1 cellular context compared by ENCODE assay signal in genomic region chr5:177611446-177612214, GRCh38.
TF ChIP-seq lines count a peak whose summit lies in the region.

No MANE protein-coding gene starts in this region.

TF ChIP-seq in IMR-90, 13 proteins besides CTCF, POLR2A, EP300 and RAD21:
- TF ChIP-seq SMC3 (IDR thresholded peaks at IDR 0.05; ENCODE audit: low read depth, low read length) = no peak
- no peak for TF ChIP-seq MAZ (IDR thresholded peaks at IDR 0.05; ENCODE audit: borderline replicate concordance, low read depth, low read length)
- TF ChIP-seq ELK1 (IDR thresholded peaks at IDR 0.05; ENCODE audit: borderline replicate concordance, low read depth, low read length) = no peak
- no peak for TF ChIP-seq MXI1 (IDR thresholded peaks at IDR 0.05; ENCODE audit: borderline replicate concordance, low read depth, low read length)
- TF ChIP-seq CEBPB (IDR thresholded peaks at IDR 0.05; ENCODE audit: low read depth, low read length) = no peak
- no peak for TF ChIP-seq FOS (IDR thresholded peaks at IDR 0.05; ENCODE audit: low read depth, low read length)
- TF ChIP-seq CHD1 (IDR thresholded peaks at IDR 0.05; ENCODE audit: low read depth, low read length) = no peak
- no peak for TF ChIP-seq RFX5 (IDR thresholded peaks at IDR 0.05; ENCODE audit: low read depth, low read length)
- no peak for TF ChIP-seq NFE2L2 (IDR thresholded peaks at IDR 0.05; ENCODE audit: low read depth, low read length)
- no peak for TF ChIP-seq RCOR1 (IDR thresholded peaks at IDR 0.05; ENCODE audit: insufficient replicate concordance, low read length)
- no peak for TF ChIP-seq BHLHE40 (IDR thresholded peaks at IDR 0.05; ENCODE audit: low read depth, low read length)
- TF ChIP-seq USF2 (IDR thresholded peaks at IDR 0.05; ENCODE audit: low read depth, low read length) = no peak
- TF ChIP-seq MAFK (IDR thresholded peaks at IDR 0.05; ENCODE audit: low read depth, low read length) = no peak
TF ChIP-seq in IMR-90: peak in this region for 0.
